ENCODE assay signal across 14 cellular contexts in the genomic region with DNA sequence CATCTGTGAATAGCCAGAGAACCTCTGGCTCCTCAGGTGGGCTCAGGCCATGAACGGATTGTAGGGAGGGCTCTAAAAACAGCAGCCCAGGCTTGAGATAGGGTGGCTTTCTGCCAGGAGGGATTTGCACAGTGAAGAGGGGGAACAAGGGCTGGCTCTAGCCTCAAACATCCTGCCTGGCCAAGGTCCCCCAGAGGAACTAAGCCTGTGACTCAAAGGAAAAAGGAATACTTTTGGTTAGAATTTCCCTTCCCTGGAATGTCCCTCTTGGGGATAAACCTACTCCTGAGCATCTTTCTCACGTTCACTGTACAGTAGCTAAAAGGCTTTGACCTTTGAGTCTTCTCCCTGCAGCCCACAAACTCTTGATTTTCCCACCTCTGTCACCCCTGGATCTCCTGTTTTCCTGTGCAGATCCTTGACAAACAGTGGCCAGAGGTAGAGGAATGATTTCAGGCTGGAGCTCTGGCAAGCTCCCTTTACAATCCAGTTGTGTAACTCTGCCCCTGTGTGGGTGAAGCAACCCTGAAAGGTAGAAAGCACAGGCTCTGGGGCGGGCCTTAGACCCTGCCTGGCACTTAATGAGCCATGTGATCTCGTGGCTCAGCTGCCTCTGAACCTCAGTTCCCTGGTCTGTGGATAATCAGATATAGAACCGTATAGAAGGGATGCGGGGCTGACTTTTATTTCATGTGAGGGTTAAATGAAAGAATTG. TPM values are rescaled to one million over a fixed set of nuclear protein-coding genes. Genes with fewer than 3 reads are reported as not detected.
DNase-seq lines count a peak whose midpoint lies in the region; ATAC-seq and TF ChIP-seq lines count a peak whose summit lies in the region.
"Had no signal": no experiment of that assay in that cellular context is flagged by ENCODE, and none has a peak within 500 bp of the region (broad histone marks: within the 10 kb centered on the region; RNA-seq: fewer than 3 reads in every experiment).

No MANE protein-coding gene starts in this region.

- peaks cover 47% of the 10 kb centered on the region for H3K36me3 Mint-ChIP-seq in stimulated activated memory B cell treated with anti-CD40 and anti-IgM and Interleukin-4, amounts not matched to agents 10 μg/mL and 1 μg/mL and 100 μg/mL, for 72 hours

- no peaks in the 10 kb centered on the region for H3K9me3 ChIP-seq in cardiac muscle cell (ENCODE audit: low read depth)
- no peaks in the 10 kb centered on the region for H3K9me3 ChIP-seq in left ventricle myocardium inferior (replicated peaks)
- H3K9me3 ChIP-seq: ovary had no signal

- intact Hi-C loops in left ventricle myocardium inferior (cut with micrococcal nuclease), result no loop called here

- TF ChIP-seq CTCF in cardiac muscle cell (IDR thresholded peaks at IDR 0.05; ENCODE audit: low read depth, low read length) (no peak), left ventricle myocardium inferior (IDR thresholded peaks at IDR 0.05; ENCODE audit: borderline replicate concordance) (no peak)

- no peak overlapping the region for H3K4me3 ChIP-seq in cardiac muscle cell
- H3K4me3 ChIP-seq in left ventricle myocardium inferior, result no peak overlapping the region
- H3K4me3 ChIP-seq: ovary had no signal

- H3K4me3 Mint-ChIP-seq in stimulated activated memory B cell treated with anti-CD40 and anti-IgM and Interleukin-4, amounts not matched to agents 10 μg/mL and 1 μg/mL and 100 μg/mL, for 72 hours, result no peak overlapping the region

- DNase-seq in cardiac muscle cell (ENCODE audit: low read depth in 1 of 2, low spot score in 1 of 2) (peak in 1 of 2 donors; percentile 68), left ventricle myocardium inferior (no peak), amniotic epithelial cell (ENCODE audit: low read depth) (peak; percentile 67), hepatic stellate cell (ENCODE audit: low spot score) (peak; percentile 33), DMS 273 treated with DMSO at 0.1 percent for 48 hours (lab: John Stamatoyannopoulos, UW) (no peak), NCI-H82 (lab: John Stamatoyannopoulos, UW) (no peak), SHP77 treated with DMSO at 0.1 percent for 48 hours (lab: John Stamatoyannopoulos, UW) (no peak)
- DNase-seq: amygdala; NCI-H1105 treated with DMSO at 0.1 percent for 48 hours; NCI-H510A treated with DMSO at 0.1 percent for 48 hours; ovary; stimulated activated CD4-positive, alpha-beta T cell treated with anti-CD3 and anti-CD28 coated beads, Interleukin-2, amount 100 ng/mL, for 24 hours had no signal

- peaks cover 77% of the 10 kb centered on the region for H3K4me1 Mint-ChIP-seq in stimulated activated memory B cell treated with anti-CD40 and anti-IgM and Interleukin-4, amounts not matched to agents 10 μg/mL and 1 μg/mL and 100 μg/mL, for 72 hours

- no peak for ATAC-seq in stimulated activated memory B cell treated with anti-CD40 and anti-IgM and Interleukin-4, amounts not matched to agents 10 μg/mL and 1 μg/mL and 100 μg/mL, for 72 hours

- H3K27ac ChIP-seq in cardiac muscle cell, result peak overlapping the region; percentile 18
- H3K27ac ChIP-seq in left ventricle myocardium inferior (replicated peaks), result no peak overlapping the region
- H3K27ac ChIP-seq: ovary, VCaP had no signal

- no peaks in the 10 kb centered on the region for H3K27me3 Mint-ChIP-seq in stimulated activated memory B cell treated with anti-CD40 and anti-IgM and Interleukin-4, amounts not matched to agents 10 μg/mL and 1 μg/mL and 100 μg/mL, for 72 hours

- H3K27ac Mint-ChIP-seq in stimulated activated memory B cell treated with anti-CD40 and anti-IgM and Interleukin-4, amounts not matched to agents 10 μg/mL and 1 μg/mL and 100 μg/mL, for 72 hours, result peak overlapping the region; percentile 92

- peaks cover 2% of the 10 kb centered on the region for H3K9me3 Mint-ChIP-seq in stimulated activated memory B cell treated with anti-CD40 and anti-IgM and Interleukin-4, amounts not matched to agents 10 μg/mL and 1 μg/mL and 100 μg/mL, for 72 hours

- no peaks in the 10 kb centered on the region for H3K27me3 ChIP-seq in cardiac muscle cell
- no peaks in the 10 kb centered on the region for H3K27me3 ChIP-seq in left ventricle myocardium inferior (ENCODE audit: low read depth)
- H3K27me3 ChIP-seq: ovary had no signal

- H3K4me1 ChIP-seq in cardiac muscle cell (ENCODE audit: low read depth) (peaks cover 4% of the 10 kb centered on the region), left ventricle myocardium inferior (peaks cover 40% of the 10 kb centered on the region)

- no peaks in the 10 kb centered on the region for H3K36me3 ChIP-seq in cardiac muscle cell
- peaks cover 11% of the 10 kb centered on the region for H3K36me3 ChIP-seq in left ventricle myocardium inferior
- H3K36me3 ChIP-seq: ovary had no signal

RNA-seq across cellular contexts. Expression of gene SEC61B, which starts 17.4 kb away (rescaled TPM):
- 57.8 and 134 TPM in 2 replicates for total RNA-seq in cardiac muscle cell
- 176 and 213 TPM in 2 replicates for polyA plus RNA-seq in cardiac muscle cell
- total RNA-seq in left ventricle myocardium inferior, result 39.8 TPM

RNA-seq across cellular contexts. Expression of gene ALG2, which starts 17.8 kb away (rescaled TPM):
- 38.3 and 46.3 TPM in 2 replicates for total RNA-seq in cardiac muscle cell
- 44.4 and 46.9 TPM in 2 replicates for polyA plus RNA-seq in cardiac muscle cell
- 14.8 TPM for total RNA-seq in left ventricle myocardium inferior

Comparison
In these comparisons a context has a peak if more than half of its experiments do, and no peak if none do; other contexts are left out.
1. DNase-seq: peak in amniotic epithelial cell (single experiment) and hepatic stellate cell (single experiment); none in left ventricle myocardium inferior (single experiment), DMS 273 treated with DMSO at 0.1 percent for 48 hours (single experiment), NCI-H82 (single experiment) and SHP77 treated with DMSO at 0.1 percent for 48 hours (single experiment).